Comparison of ENCODE assay signal across 1 cellular context in the genomic region with DNA sequence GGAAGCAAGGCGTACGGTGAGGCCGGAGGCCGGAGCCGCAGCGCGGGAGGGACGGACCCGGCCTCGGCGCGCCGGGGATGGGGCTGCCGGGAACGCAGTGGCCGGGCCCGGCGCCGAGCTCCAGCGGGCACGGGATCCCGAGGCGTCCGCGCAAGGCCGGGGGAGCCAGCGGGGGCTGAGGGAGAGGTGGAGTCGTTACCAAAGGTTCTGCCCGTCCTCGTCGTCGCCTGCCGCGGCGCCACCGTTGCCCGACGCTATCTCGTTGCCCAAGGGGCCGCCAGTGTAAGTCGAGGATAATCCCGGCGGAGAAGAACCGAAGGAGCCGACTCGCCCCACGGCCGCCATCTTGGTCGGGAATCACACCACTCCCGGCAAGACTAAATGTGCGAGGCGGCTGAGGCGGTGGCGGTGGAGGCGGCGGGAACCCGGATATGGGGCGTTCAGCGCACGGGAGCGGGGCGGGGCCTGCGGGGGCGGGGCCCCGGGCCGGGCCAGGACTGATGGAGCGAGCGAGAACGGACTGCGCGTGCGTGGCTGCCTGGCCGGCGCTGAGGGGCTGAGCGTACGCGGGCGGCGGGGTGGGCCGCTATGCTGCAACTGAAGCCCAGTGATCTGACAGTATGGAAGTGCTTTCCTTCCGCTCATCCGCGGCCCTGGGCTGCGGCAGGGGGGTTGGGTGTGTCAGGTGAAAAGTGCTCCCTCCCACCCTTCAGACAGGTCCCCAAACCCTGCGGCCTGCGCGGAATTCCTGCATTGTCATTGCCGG.
TF ChIP-seq lines count a peak whose summit lies in the region.

TSS of gene DYNC1LI1 (minus strand) at position 433 of the 766 bp plus-strand sequence. CDS start at position 345, 88 bp downstream.

TF ChIP-seq in K562, 482 proteins besides CTCF, POLR2A, EP300 and RAD21 (continued from another document):
- no peak for TF ChIP-seq IRF9 (tag; IDR thresholded peaks at IDR 0.05)
- no peak for TF ChIP-seq GTF2F1 (IDR thresholded peaks at IDR 0.05; ENCODE audit: low read depth, low read length)
- peak; percentile 98 for TF ChIP-seq POLR2G (IDR thresholded peaks at IDR 0.05; ENCODE audit: low read depth, low read length)
- TF ChIP-seq KLF6 (CRISPR knock-in tag; IDR thresholded peaks at IDR 0.05; ENCODE audit: borderline replicate concordance) = peak; percentile 38; the same call in 1 of the 2 replicates
- TF ChIP-seq STAG1 (CRISPR knock-in tag; IDR thresholded peaks at IDR 0.05; ENCODE audit: borderline replicate concordance) = peak; percentile 62
- TF ChIP-seq HES1 (IDR thresholded peaks at IDR 0.05; ENCODE audit: low read depth) = no peak
- TF ChIP-seq ELF4 (CRISPR knock-in tag; IDR thresholded peaks at IDR 0.05) = peak; percentile 85
- peak; percentile 66; the same call in 1 of the 2 replicates for TF ChIP-seq ZBTB7A (IDR thresholded peaks at IDR 0.05; ENCODE audit: borderline replicate concordance, control insufficient read depth, low read depth, low read length)
- TF ChIP-seq, protein P1, sequence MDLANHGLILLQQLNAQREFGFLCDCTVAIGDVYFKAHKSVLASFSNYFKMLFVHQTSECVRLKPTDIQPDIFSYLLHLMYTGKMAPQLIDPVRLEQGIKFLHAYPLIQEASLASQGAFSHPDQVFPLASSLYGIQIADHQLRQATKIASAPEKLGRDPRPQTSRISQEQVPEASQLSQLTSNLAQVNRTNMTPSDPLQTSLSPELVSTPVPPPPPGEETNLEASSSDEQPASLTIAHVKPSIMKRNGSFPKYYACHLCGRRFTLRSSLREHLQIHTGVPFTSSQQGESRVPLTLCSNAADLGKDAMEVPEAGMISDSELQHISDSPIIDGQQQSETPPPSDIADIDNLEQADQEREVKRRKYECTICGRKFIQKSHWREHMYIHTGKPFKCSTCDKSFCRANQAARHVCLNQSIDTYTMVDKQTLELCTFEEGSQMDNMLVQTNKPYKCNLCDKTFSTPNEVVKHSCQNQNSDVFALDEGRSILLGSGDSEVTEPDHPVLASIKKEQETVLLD (IDR thresholded peaks at IDR 0.05) = peak; percentile 75; the same call in 1 of the 2 replicates
- TF ChIP-seq ZNF41 (CRISPR knock-in tag; conservative IDR thresholded peaks at IDR 0.05) = no peak
- TF ChIP-seq, protein P2, sequence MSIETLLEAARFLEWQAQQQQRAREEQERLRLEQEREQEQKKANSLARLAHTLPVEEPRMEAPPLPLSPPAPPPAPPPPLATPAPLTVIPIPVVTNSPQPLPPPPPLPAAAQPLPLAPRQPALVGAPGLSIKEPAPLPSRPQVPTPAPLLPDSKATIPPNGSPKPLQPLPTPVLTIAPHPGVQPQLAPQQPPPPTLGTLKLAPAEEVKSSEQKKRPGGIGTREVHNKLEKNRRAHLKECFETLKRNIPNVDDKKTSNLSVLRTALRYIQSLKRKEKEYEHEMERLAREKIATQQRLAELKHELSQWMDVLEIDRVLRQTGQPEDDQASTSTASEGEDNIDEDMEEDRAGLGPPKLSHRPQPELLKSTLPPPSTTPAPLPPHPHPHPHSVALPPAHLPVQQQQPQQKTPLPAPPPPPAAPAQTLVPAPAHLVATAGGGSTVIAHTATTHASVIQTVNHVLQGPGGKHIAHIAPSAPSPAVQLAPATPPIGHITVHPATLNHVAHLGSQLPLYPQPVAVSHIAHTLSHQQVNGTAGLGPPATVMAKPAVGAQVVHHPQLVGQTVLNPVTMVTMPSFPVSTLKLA (conservative IDR thresholded peaks at IDR 0.05) = peak; percentile 29 to 56; a peak in 3 of 4 replicates
- TF ChIP-seq HNRNPUL1 (IDR thresholded peaks at IDR 0.05; ENCODE audit: low read length) = no peak
- TF ChIP-seq SRF (CRISPR knock-in tag; IDR thresholded peaks at IDR 0.05) = 0 out of 4 replicates have a peak, but pooled peaks of 1 of the 2 experiments have one; percentile 3
- no peak for TF ChIP-seq BMI1 (IDR thresholded peaks at IDR 0.05; ENCODE audit: low read length)
- no peak for TF ChIP-seq NUFIP1 (IDR thresholded peaks at IDR 0.05; ENCODE audit: partially characterized antibody)
- peak; percentile 26 for TF ChIP-seq NFIC (IDR thresholded peaks at IDR 0.05)
- 0 out of 2 replicates have a peak, but pooled peaks have one; percentile 67 for TF ChIP-seq ZNF76 (CRISPR knock-in tag; IDR thresholded peaks at IDR 0.05; ENCODE audit: borderline replicate concordance)
- peak; percentile 96 for TF ChIP-seq ZNF316 (IDR thresholded peaks at IDR 0.05)
- TF ChIP-seq FOXM1 (IDR thresholded peaks at IDR 0.05; ENCODE audit: low read depth) = no peak
- TF ChIP-seq FOXM1 (CRISPR knock-in tag; IDR thresholded peaks at IDR 0.05; ENCODE audit: low read depth) = no peak; the same call in 1 of the 2 replicates
- TF ChIP-seq ELF1 (tag; IDR thresholded peaks at IDR 0.05) = peak; percentile 96
- no peak for TF ChIP-seq ZNF212 (CRISPR knock-in tag; IDR thresholded peaks at IDR 0.05)
- no peak for TF ChIP-seq PHB2 (IDR thresholded peaks at IDR 0.05; ENCODE audit: low read depth)
- TF ChIP-seq CHD1 (IDR thresholded peaks at IDR 0.05; ENCODE audit: low read length) = peak; percentile 86
- TF ChIP-seq MED1 (CRISPR knock-in tag; IDR thresholded peaks at IDR 0.05; ENCODE audit: borderline replicate concordance) = 0 out of 2 replicates have a peak, but pooled peaks have one; percentile 78
- peak; percentile 76 for TF ChIP-seq NFATC3 (IDR thresholded peaks at IDR 0.05)
- TF ChIP-seq C11orf30 (IDR thresholded peaks at IDR 0.05; ENCODE audit: low read depth) = peak; percentile 97
- no peak for TF ChIP-seq ATF1 (CRISPR knock-in tag; IDR thresholded peaks at IDR 0.05)
- TF ChIP-seq ATF1 (tag; IDR thresholded peaks at IDR 0.05) = peak; percentile 60
- no peak for TF ChIP-seq RFX1 (IDR thresholded peaks at IDR 0.05)
- 0 out of 4 replicates have a peak, but pooled peaks of 1 of the 2 experiments have one; percentile 29 for TF ChIP-seq TRIM24 (IDR thresholded peaks at IDR 0.05)
- peak; percentile 14; the same call in 1 of the 2 replicates for TF ChIP-seq SOX6 (IDR thresholded peaks at IDR 0.05)
- no peak for TF ChIP-seq BDP1 (IDR thresholded peaks at IDR 0.05; ENCODE audit: insufficient read depth, insufficient read length)
- TF ChIP-seq SIN3A (IDR thresholded peaks at IDR 0.05; ENCODE audit: borderline replicate concordance in 2 of 2, control insufficient read depth in 1 of 2, low read depth in 2 of 2, low read length in 2 of 2) = peak; percentile 23 to 34; a peak in 2 of 4 replicates
- TF ChIP-seq CCNT2 (IDR thresholded peaks at IDR 0.05; ENCODE audit: borderline replicate concordance, extremely low read depth, insufficient read length, low read depth, low read length) = peak; percentile 58
- peak; percentile 66 for TF ChIP-seq ZNF592 (IDR thresholded peaks at IDR 0.05)
- peak; percentile 63; the same call in 1 of the 2 replicates for TF ChIP-seq KAT7 (CRISPR knock-in tag; IDR thresholded peaks at IDR 0.05; ENCODE audit: borderline replicate concordance)
- TF ChIP-seq HIVEP1 (CRISPR knock-in tag; IDR thresholded peaks at IDR 0.05) = no peak
- TF ChIP-seq HMGXB4 (CRISPR knock-in tag; IDR thresholded peaks at IDR 0.05) = no peak
- TF ChIP-seq MTA3 (IDR thresholded peaks at IDR 0.05; ENCODE audit: borderline replicate concordance) = peak; percentile 13; the same call in 1 of the 2 replicates
- no peak for TF ChIP-seq NR4A1 (CRISPR knock-in tag; IDR thresholded peaks at IDR 0.05)
- peak; percentile 86 for TF ChIP-seq NR4A1 (tag; IDR thresholded peaks at IDR 0.05)
- TF ChIP-seq BACH1 (tag; IDR thresholded peaks at IDR 0.05) = no peak
- TF ChIP-seq NFE2 (IDR thresholded peaks at IDR 0.05; ENCODE audit: low read depth) = peak; percentile 97; the same call in 1 of the 2 replicates
- TF ChIP-seq NFRKB (IDR thresholded peaks at IDR 0.05; ENCODE audit: low read depth) = peak; percentile 93
- peak; percentile 91 for TF ChIP-seq ZFX (CRISPR knock-in tag; IDR thresholded peaks at IDR 0.05)
- peak; percentile 87; the same call in 1 of the 2 replicates for TF ChIP-seq ARID4B (CRISPR knock-in tag; IDR thresholded peaks at IDR 0.05)
- TF ChIP-seq RNF2 (IDR thresholded peaks at IDR 0.05) = peak; percentile 39; the same call in 1 of the 2 replicates
- TF ChIP-seq ZNF143 (CRISPR knock-in tag; IDR thresholded peaks at IDR 0.05) = 0 out of 2 replicates have a peak, but pooled peaks have one; percentile 28
- TF ChIP-seq NCOR1 (IDR thresholded peaks at IDR 0.05) = 0 out of 2 replicates have a peak, but pooled peaks have one; percentile 44
- peak; percentile 61 to 75 for TF ChIP-seq MAZ (CRISPR knock-in tag; conservative IDR thresholded peaks at IDR 0.05 in 1 of 2, IDR thresholded peaks at IDR 0.05 in 1 of 2)
